ENCODE assay signal across 35 cellular contexts in the genomic region with DNA sequence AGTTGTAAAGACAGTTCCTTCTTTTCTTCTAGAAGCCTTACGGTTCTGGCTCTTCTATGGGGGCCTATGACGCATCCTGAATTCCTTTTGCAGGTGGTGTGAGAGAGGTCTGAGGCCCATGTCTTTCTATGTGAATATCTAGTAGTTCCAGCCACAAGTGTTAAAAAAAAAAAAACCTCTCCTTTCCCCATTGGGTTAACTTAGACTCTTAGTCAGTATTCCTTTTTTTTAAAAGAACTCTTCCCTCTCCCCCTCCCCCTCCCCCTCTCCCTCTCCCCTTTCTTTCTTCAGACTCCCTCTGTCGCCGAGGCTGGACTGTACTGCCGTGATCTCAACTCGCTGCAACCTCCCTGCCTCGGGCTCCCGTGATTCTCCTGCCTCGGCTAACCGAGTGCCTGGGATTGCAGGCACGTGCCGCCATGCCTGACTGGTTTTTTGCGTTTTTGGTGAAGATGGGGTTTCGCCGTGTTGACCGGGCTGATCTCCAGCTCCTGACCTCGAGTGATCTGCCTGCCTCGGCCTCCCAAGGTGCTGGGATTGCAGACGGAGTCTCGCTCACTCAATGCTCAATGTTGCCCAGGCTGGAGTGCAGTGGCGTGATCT. TPM values are rescaled to one million over a fixed set of nuclear protein-coding genes. Genes with fewer than 3 reads are reported as not detected.
"Had no signal": no experiment of that assay in that cellular context is flagged by ENCODE, and none has a peak within 500 bp of the region (broad histone marks: within the 10 kb centered on the region; RNA-seq: fewer than 3 reads in every experiment).

No MANE protein-coding gene starts in this region.

- H3K9me3 Mint-ChIP-seq: activated B cell treated with CpG ODN at 0.5 μM for 24 hours; activated CD4-positive, alpha-beta memory T cell treated with anti-CD3 and anti-CD28 coated beads for 36 hours; activated naive CD4-positive, alpha-beta T cell treated with anti-CD3 and anti-CD28 coated beads for 36 hours; activated naive CD4-positive, alpha-beta T cell treated with anti-CD3 and anti-CD28 coated beads, Interleukin-2, amount 50 U/mL, for 24 hours; activated naive CD8-positive, alpha-beta T cell treated with anti-CD3 and anti-CD28 coated beads for 36 hours; activated naive CD8-positive, alpha-beta T cell treated with anti-CD3 and anti-CD28 coated beads, Interleukin-2, amount 50 U/mL, for 24 hours; activated T-helper 1 cell treated with anti-CD3 and anti-CD28 coated beads, Interleukin-12 subunit alpha, Interleukin-12 subunit beta, Interleukin-2, Interleukin-4 antibody, amounts not matched to agents 30 ng/mL and 10 ng/mL and 1 ng/mL, durations not matched to agents 14 hours and 24 hours and 36 hours; activated T-helper 2 cell treated with anti-CD3 and anti-CD28 coated beads, Interferon-gamma antibody, Interleukin-2, Interleukin-4, amounts not matched to agents 10 μg/mL and 5 μg/mL and 100 μg/mL, durations not matched to agents 14 hours and 24 hours and 36 hours; T-helper 2 cell treated with Interferon-gamma antibody and Interleukin-4, amounts not matched to agents 5 μg/mL and 100 μg/mL, for 36 hours had no signal

- DNase-seq: activated B cell treated with CpG ODN at 0.5 μM for 24 hours; activated CD4-positive, alpha-beta memory T cell treated with anti-CD3 and anti-CD28 coated beads for 36 hours; activated CD4-positive, alpha-beta T cell treated with anti-CD3 and anti-CD28 coated beads for 48 hours; activated CD4-positive, alpha-beta T cell treated with anti-CD3 and anti-CD28 coated beads, Interleukin-2, amount 50 U/mL, for 1 hour; activated CD8-positive, alpha-beta memory T cell treated with anti-CD3 and anti-CD28 coated beads, Interleukin-2, amount 10 ng/mL, durations not matched to agents 7 days and 5 days; activated CD8-positive, alpha-beta memory T cell treated with anti-CD3 and anti-CD28 coated beads, Interleukin-2, amount 50 U/mL, for 4 hours; activated CD8-positive, alpha-beta T cell treated with anti-CD3 and anti-CD28 coated beads, Interleukin-2, amount 10 ng/mL, durations not matched to agents 7 days and 5 days; activated effector memory CD4-positive, alpha-beta T cell treated with anti-CD3 and anti-CD28 coated beads, Interleukin-2, amount 50 U/mL, for 16 hours; activated naive CD4-positive, alpha-beta T cell treated with anti-CD3 and anti-CD28 coated beads for 36 hours; activated naive CD8-positive, alpha-beta T cell treated with anti-CD3 and anti-CD28 coated beads for 36 hours; activated naive CD8-positive, alpha-beta T cell treated with anti-CD3 and anti-CD28 coated beads, Interleukin-2, amount 50 U/mL, for 24 hours; activated T-cell treated with anti-CD3 and anti-CD28 coated beads, Interleukin-2, amount 50 U/mL, for 1 hour; activated T-cell treated with anti-CD3 and anti-CD28 coated beads, Interleukin-2, amount 50 U/mL, for 48 hours; adrenal gland; amygdala; aorta; body of pancreas; caudate nucleus; effector memory CD4-positive, alpha-beta T cell; erythroblast; foreskin keratinocyte; gastrocnemius medialis; T-helper 1 cell; T-helper 17 cell; T1000; WERI-Rb-1 had no signal

- ATAC-seq: activated CD4-positive, CD25-positive, alpha-beta regulatory T cell treated with anti-CD3 and anti-CD28 coated beads, Interleukin-2, amount 50 U/mL, for 24 hours; activated CD8-positive, alpha-beta memory T cell treated with anti-CD3 and anti-CD28 coated beads, Interleukin-2, amount 10 ng/mL, durations not matched to agents 7 days and 5 days; activated CD8-positive, alpha-beta T cell treated with anti-CD3 and anti-CD28 coated beads, Interleukin-2, amount 10 ng/mL, durations not matched to agents 7 days and 5 days; activated naive CD8-positive, alpha-beta T cell treated with anti-CD3 and anti-CD28 coated beads, Interleukin-2, amount 50 U/mL, for 24 hours; body of pancreas; foreskin keratinocyte; gastrocnemius medialis; T-helper 17 cell had no signal

- H3K27ac ChIP-seq: adrenal gland, body of pancreas, esophagus muscularis mucosa, foreskin keratinocyte, gastrocnemius medialis, WERI-Rb-1 had no signal

- H3K4me1 ChIP-seq: adrenal gland, body of pancreas, esophagus muscularis mucosa, foreskin keratinocyte, gastrocnemius medialis had no signal

- H3K36me3 ChIP-seq: adrenal gland, esophagus muscularis mucosa, gastrocnemius medialis, WERI-Rb-1 had no signal

- H3K4me3 Mint-ChIP-seq: activated B cell treated with CpG ODN at 0.5 μM for 24 hours; activated CD4-positive, alpha-beta memory T cell treated with anti-CD3 and anti-CD28 coated beads for 36 hours; activated CD8-positive, alpha-beta memory T cell treated with anti-CD3 and anti-CD28 coated beads, Interleukin-2, amount 10 ng/mL, durations not matched to agents 7 days and 5 days; activated CD8-positive, alpha-beta T cell treated with anti-CD3 and anti-CD28 coated beads, Interleukin-2, amount 10 ng/mL, durations not matched to agents 7 days and 5 days; activated naive CD4-positive, alpha-beta T cell treated with anti-CD3 and anti-CD28 coated beads for 36 hours; activated naive CD4-positive, alpha-beta T cell treated with anti-CD3 and anti-CD28 coated beads, Interleukin-2, amount 50 U/mL, for 24 hours; activated naive CD8-positive, alpha-beta T cell treated with anti-CD3 and anti-CD28 coated beads for 36 hours; activated naive CD8-positive, alpha-beta T cell treated with anti-CD3 and anti-CD28 coated beads, Interleukin-2, amount 50 U/mL, for 24 hours; activated T-helper 1 cell treated with anti-CD3 and anti-CD28 coated beads, Interleukin-12 subunit alpha, Interleukin-12 subunit beta, Interleukin-2, Interleukin-4 antibody, amounts not matched to agents 30 ng/mL and 10 ng/mL and 1 ng/mL, durations not matched to agents 14 hours and 24 hours and 36 hours; T-helper 17 cell; T-helper 2 cell treated with Interferon-gamma antibody and Interleukin-4, amounts not matched to agents 5 μg/mL and 100 μg/mL, for 36 hours had no signal

- H3K27ac Mint-ChIP-seq: activated B cell treated with CpG ODN at 0.5 μM for 24 hours; activated CD4-positive, alpha-beta memory T cell treated with anti-CD3 and anti-CD28 coated beads for 36 hours; activated CD8-positive, alpha-beta memory T cell treated with anti-CD3 and anti-CD28 coated beads, Interleukin-2, amount 10 ng/mL, durations not matched to agents 7 days and 5 days; activated CD8-positive, alpha-beta T cell treated with anti-CD3 and anti-CD28 coated beads, Interleukin-2, amount 10 ng/mL, durations not matched to agents 7 days and 5 days; activated naive CD4-positive, alpha-beta T cell treated with anti-CD3 and anti-CD28 coated beads for 36 hours; activated naive CD4-positive, alpha-beta T cell treated with anti-CD3 and anti-CD28 coated beads, Interleukin-2, amount 50 U/mL, for 24 hours; activated naive CD8-positive, alpha-beta T cell treated with anti-CD3 and anti-CD28 coated beads for 36 hours; activated naive CD8-positive, alpha-beta T cell treated with anti-CD3 and anti-CD28 coated beads, Interleukin-2, amount 50 U/mL, for 24 hours; activated T-helper 1 cell treated with anti-CD3 and anti-CD28 coated beads, Interleukin-12 subunit alpha, Interleukin-12 subunit beta, Interleukin-2, Interleukin-4 antibody, amounts not matched to agents 30 ng/mL and 10 ng/mL and 1 ng/mL, durations not matched to agents 14 hours and 24 hours and 36 hours; activated T-helper 2 cell treated with anti-CD3 and anti-CD28 coated beads, Interferon-gamma antibody, Interleukin-2, Interleukin-4, amounts not matched to agents 10 μg/mL and 5 μg/mL and 100 μg/mL, durations not matched to agents 14 hours and 24 hours and 36 hours; T-helper 17 cell; T-helper 2 cell treated with Interferon-gamma antibody and Interleukin-4, amounts not matched to agents 5 μg/mL and 100 μg/mL, for 36 hours had no signal

- H3K27me3 ChIP-seq: body of pancreas had no signal

- H3K4me3 ChIP-seq: adrenal gland, body of pancreas, esophagus muscularis mucosa, gastrocnemius medialis had no signal

- H3K36me3 Mint-ChIP-seq: activated CD4-positive, alpha-beta memory T cell treated with anti-CD3 and anti-CD28 coated beads for 36 hours; activated CD8-positive, alpha-beta memory T cell treated with anti-CD3 and anti-CD28 coated beads, Interleukin-2, amount 10 ng/mL, durations not matched to agents 7 days and 5 days; activated naive CD4-positive, alpha-beta T cell treated with anti-CD3 and anti-CD28 coated beads, Interleukin-2, amount 50 U/mL, for 24 hours; activated naive CD8-positive, alpha-beta T cell treated with anti-CD3 and anti-CD28 coated beads for 36 hours had no signal

- FAIRE-seq: colon had no signal

- H3K9me3 ChIP-seq: adrenal gland, body of pancreas, esophagus muscularis mucosa, gastrocnemius medialis had no signal

- H3K4me1 Mint-ChIP-seq: activated B cell treated with CpG ODN at 0.5 μM for 24 hours; activated CD8-positive, alpha-beta memory T cell treated with anti-CD3 and anti-CD28 coated beads, Interleukin-2, amount 10 ng/mL, durations not matched to agents 7 days and 5 days; activated naive CD4-positive, alpha-beta T cell treated with anti-CD3 and anti-CD28 coated beads, Interleukin-2, amount 50 U/mL, for 24 hours; activated naive CD8-positive, alpha-beta T cell treated with anti-CD3 and anti-CD28 coated beads for 36 hours; activated naive CD8-positive, alpha-beta T cell treated with anti-CD3 and anti-CD28 coated beads, Interleukin-2, amount 50 U/mL, for 24 hours had no signal

RNA-seq across cellular contexts. Expression of gene CIDEA, which starts 11.4 kb away (rescaled TPM):
- total RNA-seq: activated B cell treated with CpG ODN at 0.5 μM for 24 hours; activated CD4-positive, alpha-beta memory T cell treated with anti-CD3 and anti-CD28 coated beads for 36 hours; activated CD8-positive, alpha-beta memory T cell treated with anti-CD3 and anti-CD28 coated beads for 36 hours; activated CD8-positive, alpha-beta memory T cell treated with anti-CD3 and anti-CD28 coated beads, Interleukin-2, amount 10 ng/mL, durations not matched to agents 7 days and 5 days; activated CD8-positive, alpha-beta T cell treated with anti-CD3 and anti-CD28 coated beads, Interleukin-2, amount 10 ng/mL, durations not matched to agents 7 days and 5 days; activated naive CD4-positive, alpha-beta T cell treated with anti-CD3 and anti-CD28 coated beads for 36 hours; activated naive CD8-positive, alpha-beta T cell treated with anti-CD3 and anti-CD28 coated beads for 36 hours; activated T-helper 1 cell treated with anti-CD3 and anti-CD28 coated beads, Interleukin-12 subunit alpha, Interleukin-12 subunit beta, Interleukin-2, Interleukin-4 antibody, amounts not matched to agents 30 ng/mL and 10 ng/mL and 1 ng/mL, durations not matched to agents 14 hours and 24 hours and 36 hours; activated T-helper 2 cell treated with anti-CD3 and anti-CD28 coated beads, Interferon-gamma antibody, Interleukin-2, Interleukin-4, amounts not matched to agents 10 μg/mL and 5 μg/mL and 100 μg/mL, durations not matched to agents 14 hours and 24 hours and 36 hours; chondrocyte; esophagus muscularis mucosa; T-helper 17 cell had no signal
- polyA plus RNA-seq: aorta had no signal
